In the genomic region with DNA sequence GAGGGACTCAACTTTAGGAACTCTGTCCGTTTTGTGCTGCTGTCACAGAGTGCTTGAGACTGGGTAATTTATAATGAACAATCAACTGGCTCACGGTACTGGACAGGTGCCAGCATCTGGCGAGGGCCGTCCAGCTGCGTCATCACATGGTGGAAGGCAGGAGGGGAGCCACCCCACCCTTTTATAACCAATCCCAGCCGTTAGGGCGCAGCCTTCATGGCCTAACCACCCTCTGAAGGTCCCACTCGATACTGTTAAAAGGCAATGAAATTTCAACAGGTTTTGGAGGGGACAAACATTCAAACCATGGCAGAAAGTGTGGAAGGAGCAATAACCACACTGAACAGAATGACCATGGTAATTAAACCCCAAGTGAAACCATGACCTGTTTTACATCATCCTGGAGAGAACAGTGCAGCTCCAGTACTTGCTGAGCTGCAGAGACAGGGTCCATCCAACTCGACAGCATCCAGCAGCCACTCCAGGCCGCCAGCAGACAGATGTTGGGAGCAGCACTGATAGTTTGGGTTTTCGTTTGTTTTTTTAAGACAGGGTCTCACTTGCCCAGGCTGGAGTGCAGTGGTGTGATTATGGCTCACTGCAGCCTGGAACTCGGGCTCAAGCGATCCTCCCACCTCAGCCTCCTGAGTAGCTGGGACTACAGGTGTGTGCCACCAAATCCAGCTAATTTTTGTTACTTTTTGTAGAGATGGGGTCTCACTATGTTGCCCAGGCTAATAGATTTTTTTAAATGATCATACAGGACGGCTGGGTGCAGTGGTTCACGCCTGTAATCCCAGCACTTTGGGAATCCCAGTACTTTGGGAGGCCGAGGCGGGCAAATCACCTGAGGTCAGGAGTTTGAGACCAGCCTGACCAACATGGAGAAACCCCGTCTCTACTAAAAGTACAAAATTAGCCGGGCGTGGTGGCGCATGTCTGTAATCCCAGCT, we compare ENCODE assay signal across 9 cellular contexts. TPM values are rescaled to one million over a fixed set of nuclear protein-coding genes. Genes with fewer than 3 reads are reported as not detected.
DNase-seq lines count a peak whose midpoint lies in the region; ATAC-seq, FAIRE-seq and TF ChIP-seq lines count a peak whose summit lies in the region.
"Had no signal": no experiment of that assay in that cellular context is flagged by ENCODE, and none has a peak within 500 bp of the region (broad histone marks: within the 10 kb centered on the region; RNA-seq: fewer than 3 reads in every experiment).

No MANE protein-coding gene starts in this region.

- H3K27me3 Mint-ChIP-seq in chondrocyte (ENCODE audit: low read depth), result peaks cover 40% of the 10 kb centered on the region

- CTCF ChIA-PET in GM12878 (lab: Yijun Ruan, JAX), result no interaction called here

- H3K9ac ChIP-seq in GM12878 (ENCODE audit: control insufficient read depth, insufficient read depth, low read length), result no peak overlapping the region

- H3K27ac Mint-ChIP-seq in chondrocyte (ENCODE audit: unreplicated experiment), result no peak overlapping the region

- no peak overlapping the region for H3K4me2 ChIP-seq in GM12878 (ENCODE audit: control insufficient read depth, insufficient read depth)

- H3K36me3 ChIP-seq in GM12878 (ENCODE audit: control insufficient read depth in 2 of 2, insufficient read depth in 2 of 2, low read length in 1 of 2) (peaks cover 0 to 6% of the 10 kb centered on the region in 2 experiments; a peak in 3 of 4 replicates), mucosa of descending colon (ENCODE audit: low read depth) (peaks cover 4% of the 10 kb centered on the region)

- in situ Hi-C loops in GM12878 (cut with MboI), result loop anchor here (25.0 kb wide), 1 partner anchor 235 kb away; the partner anchor contains the start of genes NDUFAF8 and TEPSIN

- RAD21 ChIA-PET in GM12878 (lab: Charles Lee; ENCODE audit: unreplicated experiment), result no interaction called here

- peaks cover 0 to 5% of the 10 kb centered on the region in 2 experiments; a peak in 3 of 4 replicates for H3K27me3 ChIP-seq in GM12878 (replicated peaks in 1 of 2; ENCODE audit: control insufficient read depth in 2 of 2, insufficient read depth in 2 of 2, low read length in 1 of 2)

- H4K20me1 ChIP-seq in GM12878 (ENCODE audit: control insufficient read depth, insufficient read depth), result no peaks in the 10 kb centered on the region; the same call in 1 of the 2 replicates

- H3K4me3 ChIP-seq in GM12878 (no peak overlapping the region), mucosa of descending colon (no peak overlapping the region)

- no peaks in the 10 kb centered on the region for H3K9me3 Mint-ChIP-seq in chondrocyte (ENCODE audit: low read depth)
- H3K9me3 Mint-ChIP-seq: dendritic cell treated with granulocyte-macrophage colony-stimulating factor and Interleukin-4, amounts not matched to agents 40 ng/mL and 50 ng/mL, for 4 days had no signal

- H3K4me1 Mint-ChIP-seq in chondrocyte (ENCODE audit: low read depth), result peaks cover 17% of the 10 kb centered on the region

- intact Hi-C loops in GM12878 (cut with micrococcal nuclease; ENCODE audit: unreplicated experiment) (no loop called here), mucosa of descending colon (cut with DNase I, micrococcal nuclease) (no loop called here)

- TF ChIP-seq CTCF in GM12878 (IDR thresholded peaks at IDR 0.05 in 2 of 3, conservative IDR thresholded peaks at IDR 0.05 in 1 of 3; ENCODE audit: control insufficient read depth in 2 of 3, extremely low read depth in 1 of 3, insufficient read depth in 1 of 3, low read depth in 3 of 3, low read length in 3 of 3), result no peak
- TF ChIP-seq CTCF in mucosa of descending colon (IDR thresholded peaks at IDR 0.05), result no peak
- TF ChIP-seq CTCF in chondrocyte (IDR thresholded peaks at IDR 0.05), result no peak

- no peaks in the 10 kb centered on the region for H3K9me3 ChIP-seq in GM12878 (replicated peaks; ENCODE audit: control insufficient read depth, insufficient read depth, low read length)
- no peaks in the 10 kb centered on the region for H3K9me3 ChIP-seq in mucosa of descending colon

- ATAC-seq in GM12878 (no peak; the same call in 1 of the 3 replicates), mucosa of descending colon (peak; percentile 72), HG02970 (IDR thresholded peaks at IDR 0.05; ENCODE audit: low FRiP score, unreplicated experiment) (no peak), HG03039 (IDR thresholded peaks at IDR 0.05; ENCODE audit: unreplicated experiment) (no peak)

- no peak for TF ChIP-seq RAD21 in GM12878 (IDR thresholded peaks at IDR 0.05; ENCODE audit: insufficient read depth, low read depth, low read length)

- TF ChIP-seq POLR2A in GM12891 (IDR thresholded peaks at IDR 0.05; ENCODE audit: low read depth, low read length) (peak; percentile 37; the same call in 1 of the 2 replicates), GM12878 (IDR thresholded peaks at IDR 0.05; ENCODE audit: low read depth, low read length) (no peak; the same call in 1 of the 2 replicates)

- peak; percentile 19 for DNase-seq in GM12891 (ENCODE audit: insufficient read length, low spot score)
- peak; percentile 71 for DNase-seq in NCI-H146 (lab: John Stamatoyannopoulos, UW)
- no peak for DNase-seq in GM12878 (ENCODE audit: low read depth, low spot score)
- DNase-seq in mucosa of descending colon, result peak; percentile 88 to 91 (median 91)
- no peak for DNase-seq in chondrocyte (ENCODE audit: low spot score)
- no peak for DNase-seq in activated CD8-positive, alpha-beta memory T cell treated with anti-CD3 and anti-CD28 coated beads, Interleukin-2, amount 50 U/mL, for 48 hours

- POLR2A ChIA-PET in GM12878 (lab: Charles Lee), result no interaction called here

- 47% methylated on average over 21 of the region's 21 CpGs for WGBS in GM12878 (ENCODE audit: insufficient coverage, insufficient replicate concordance, low lambda C conversion rate, missing lambda C conversion rate)

- no peaks in the 10 kb centered on the region for H3K79me2 ChIP-seq in GM12878 (ENCODE audit: control insufficient read depth, insufficient read depth, low read length)

- H3K27ac ChIP-seq in GM12878 (ENCODE audit: control insufficient read depth, insufficient read depth), result no peak overlapping the region

- H3K4me1 ChIP-seq in GM12878 (ENCODE audit: control insufficient read depth, insufficient read depth, low read length) (no peaks in the 10 kb centered on the region), mucosa of descending colon (ENCODE audit: low read depth) (peaks cover 53% of the 10 kb centered on the region)

- SMC1A ChIA-PET in GM12878 (lab: Charles Lee; ENCODE audit: uncharacterized antibody, unreplicated experiment), result no interaction called here

- BruUV-seq in GM12878 (replicated peaks; lab: Mats Ljungman, UMichigan), result TSS peak; percentile 43

- no peak overlapping the region for H2AFZ ChIP-seq in GM12878 (ENCODE audit: control insufficient read depth, low read depth, low read length)

- no peak for TF ChIP-seq EP300 in GM12878 (IDR thresholded peaks at IDR 0.05; ENCODE audit: borderline replicate concordance in 1 of 2, control insufficient read depth in 1 of 2, low read depth in 2 of 2, low read length in 2 of 2)

- no peak for FAIRE-seq in GM12891 (lab: Jason Lieb, UNC)
- no peak for FAIRE-seq in GM12878 (lab: Jason Lieb, UNC)

- peaks cover 8% of the 10 kb centered on the region for H3K36me3 Mint-ChIP-seq in chondrocyte (ENCODE audit: low read depth)

- H3K4me3 Mint-ChIP-seq in chondrocyte (ENCODE audit: unreplicated experiment), result no peak overlapping the region

TF ChIP-seq in GM12891, 5 proteins besides CTCF, POLR2A, EP300 and RAD21 (continues in another document):
- no peak for TF ChIP-seq TAF1 (IDR thresholded peaks at IDR 0.05; ENCODE audit: low read depth, low read length)

RNA-seq across cellular contexts. Expression of gene CHMP6, which starts 11.0 kb away (rescaled TPM):
- 11.2 TPM for polyA plus RNA-seq in GM12891 (2012; ENCODE audit: low read depth, missing spikeins)
- total RNA-seq in GM12878 (2013; cell fraction: nucleolus; rRNA removed), result 34.6 and 47.2 TPM in 2 replicates
- 9.6 and 10.4 TPM in 2 replicates for total RNA-seq in GM12878 (2014; rRNA removed)
- 13.2 and 14.4 TPM in 2 replicates for total RNA-seq in GM12878 (2014; rRNA removed; fragmentation: Illumina TruSeq; extraction: Trizol)
- 26.8 and 29.8 TPM in 2 replicates for total RNA-seq in GM12878 (2021)
- 4.7 TPM for polyA plus RNA-seq in GM12878 (2011; ENCODE audit: low read depth)
- polyA plus RNA-seq in GM12878 (2011; rRNA removed), result 13.0 and 15.0 TPM in 2 replicates
- polyA plus RNA-seq in GM12878 (2011; cell fraction: cytosol; rRNA removed), result 17.0 and 25.3 TPM in 2 replicates
- 20.6 and 26.1 TPM in 2 replicates for polyA plus RNA-seq in GM12878 (2011; cell fraction: nucleus; rRNA removed)
- 12.4 and 13.1 TPM in 2 replicates for polyA plus RNA-seq in GM12878 (2012)
- 10.5 and 14.1 TPM in 2 replicates for polyA plus RNA-seq in GM12878 (2014; fragmentation: Illumina TruSeq; extraction: Trizol)
- polyA plus RNA-seq in GM12878 (2014; fragmentation: Nextera tagmentation; extraction: Ambion mirVana), result 1 to 10 TPM in 1 of 2 experiments, under 1 TPM in 1; 0.21 to 2.1 TPM
- 32.0 and 35.7 TPM in 2 replicates for polyA plus RNA-seq in GM12878 (2014; rRNA removed)
- 10 to 100 TPM; 32.8 to 37.9 TPM for polyA plus RNA-seq in GM12878 (2016; fragmentation: Nextera tagmentation; extraction: Ambion mirVana)
- polyA minus RNA-seq in GM12878 (2011; rRNA and poly(A)+ RNA removed), result 6.7 and 12.2 TPM in 2 replicates
- polyA minus RNA-seq in GM12878 (2011; cell fraction: cytosol; rRNA and poly(A)+ RNA removed), result 5.6 and 9.9 TPM in 2 replicates
- polyA minus RNA-seq in GM12878 (2011; cell fraction: nucleus; rRNA and poly(A)+ RNA removed), result 9.7 and 15.0 TPM in 2 replicates
- total RNA-seq in mucosa of descending colon, result 10 to 100 TPM; 35.1 to 43.9 (median 35.4) TPM
- 27.6 to 33.0 TPM (median 28.4 TPM) in 3 replicates for total RNA-seq in chondrocyte

RNA-seq across cellular contexts. Expression of gene BAIAP2, which starts 32.3 kb away (rescaled TPM):
- 2.2 TPM for polyA plus RNA-seq in GM12891 (2012; ENCODE audit: low read depth, missing spikeins)
- total RNA-seq in GM12878 (2013; cell fraction: nucleolus; rRNA removed), result 2.8 and 3.2 TPM in 2 replicates
- total RNA-seq in GM12878 (2014; rRNA removed) (0.11 and 1.1 TPM in 2 replicates), GM12878 (2014; rRNA removed; fragmentation: Illumina TruSeq; extraction: Trizol) (0.18 TPM in 2 replicates), GM12878 (2021) (0.64 and 1.2 TPM in 2 replicates), mucosa of descending colon (10 to 100 TPM; 11.6 to 76.7 (median 19.4) TPM), chondrocyte (28.9 to 43.6 TPM (median 29.5 TPM) in 3 replicates)
- 0.67 TPM for polyA plus RNA-seq in GM12878 (2011; ENCODE audit: low read depth)
- polyA plus RNA-seq in GM12878 (2011; rRNA removed) (0.22 TPM in 1 of 2 replicates, not detected in the other), GM12878 (2014; fragmentation: Illumina TruSeq; extraction: Trizol) (0.15 TPM in 1 of 2 replicates, not detected in the other), GM12878 (2014; fragmentation: Nextera tagmentation; extraction: Ambion mirVana) (not detected), GM12878 (2014; rRNA removed) (0.56 and 2.6 TPM in 2 replicates), GM12878 (2016; fragmentation: Nextera tagmentation; extraction: Ambion mirVana) (under 1 TPM; 0.39 to 0.53 TPM)
- 0.16 and 0.17 TPM in 2 replicates for polyA plus RNA-seq in GM12878 (2011; cell fraction: cytosol; rRNA removed)
- polyA plus RNA-seq in GM12878 (2011; cell fraction: nucleus; rRNA removed), result 0.61 and 1.4 TPM in 2 replicates
- polyA plus RNA-seq in GM12878 (2012), result 1.3 and 1.7 TPM in 2 replicates
- 0.15 and 0.57 TPM in 2 replicates for polyA minus RNA-seq in GM12878 (2011; rRNA and poly(A)+ RNA removed)
- polyA minus RNA-seq in GM12878 (2011; cell fraction: cytosol; rRNA and poly(A)+ RNA removed), result not detected in 2 replicates
- polyA minus RNA-seq in GM12878 (2011; cell fraction: nucleus; rRNA and poly(A)+ RNA removed), result 0.48 and 0.97 TPM in 2 replicates

Comparison
In these comparisons a context has a peak if more than half of its experiments do, and no peak if none do; other contexts are left out.
1. DNase-seq: peak in GM12891 (single experiment), NCI-H146 (single experiment) and mucosa of descending colon (3 of 3); none in GM12878 (single experiment), chondrocyte (single experiment) and activated CD8-positive, alpha-beta memory T cell treated with anti-CD3 and anti-CD28 coated beads, Interleukin-2, amount 50 U/mL, for 48 hours (single experiment).